Comparison of ENCODE assay signal across 8 cellular contexts in the genomic region with DNA sequence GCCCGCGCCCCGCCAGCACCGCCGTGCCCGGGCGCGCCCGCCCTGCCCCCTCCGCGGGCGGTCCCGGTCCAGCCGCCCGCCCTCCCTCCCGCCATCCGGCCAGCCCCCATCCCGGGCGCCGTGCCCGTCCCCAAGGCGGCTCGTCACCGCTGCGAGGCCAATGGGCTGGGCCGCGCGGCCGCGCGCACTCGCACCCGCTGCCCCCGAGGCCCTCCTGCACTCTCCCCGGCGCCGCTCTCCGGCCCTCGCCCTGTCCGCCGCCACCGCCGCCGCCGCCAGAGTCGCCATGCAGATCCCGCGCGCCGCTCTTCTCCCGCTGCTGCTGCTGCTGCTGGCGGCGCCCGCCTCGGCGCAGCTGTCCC. TPM values are rescaled to one million over a fixed set of nuclear protein-coding genes. Genes with fewer than 3 reads are reported as not detected.
DNase-seq lines count a peak whose midpoint lies in the region; ATAC-seq and TF ChIP-seq lines count a peak whose summit lies in the region.
"Had no signal": no experiment of that assay in that cellular context is flagged by ENCODE, and none has a peak within 500 bp of the region (broad histone marks: within the 10 kb centered on the region; RNA-seq: fewer than 3 reads in every experiment).

Gene HTRA1 (plus strand): TSS at position 187 of the 362 bp plus-strand sequence. CDS start 100 bp downstream, at position 287.

- no peaks in the 10 kb centered on the region for H3K4me1 ChIP-seq in thymus (ENCODE audit: control insufficient read depth, insufficient read depth, low read length)

- H3K36me3 ChIP-seq in H7 (replicated peaks; ENCODE audit: control insufficient read depth, insufficient read depth, low read length): no peaks in the 10 kb centered on the region
- no peaks in the 10 kb centered on the region for H3K36me3 ChIP-seq in thymus (ENCODE audit: control insufficient read depth, insufficient read depth)

- no peaks in the 10 kb centered on the region for H3K9me3 ChIP-seq in thymus (ENCODE audit: control insufficient read depth)

- DNase-seq in H7: peak; percentile 94
- peak; percentile 91 for DNase-seq in midbrain (lab: John Stamatoyannopoulos, UW)
- DNase-seq in NOMO-1 treated with dmso at 0.1 percent for 144 hours (lab: John Stamatoyannopoulos, UW; ENCODE audit: unreplicated experiment): no peak

- ATAC-seq in SK-N-SH treated with all-trans-retinoic acid at 6 μM for 48 hours (peak; percentile 43), esophagus mucosa (peak; percentile 48), GM19023 (IDR thresholded peaks at IDR 0.05; ENCODE audit: unreplicated experiment) (no peak)

- H3K4me3 ChIP-seq in H7 (ENCODE audit: insufficient read depth, low read depth, low read length) (peak within 1 kb of the TSS; percentile 54), thymus (ENCODE audit: low read length) (peak within 1 kb of the TSS; percentile 30)

- WGBS in thymus: 2% methylated on average over 56 of the region's 56 CpGs

- H3K27me3 ChIP-seq in H7 (ENCODE audit: control insufficient read depth, insufficient read depth, low read length) (peaks cover 48% of the 10 kb centered on the region), thymus (ENCODE audit: control insufficient read depth, insufficient read depth) (peaks cover 43% of the 10 kb centered on the region)

- H3K27ac ChIP-seq in thymus (ENCODE audit: low read depth): peak within 1 kb of the TSS; percentile 36

TF ChIP-seq in SK-N-SH treated with all-trans-retinoic acid at 6 μM for 48 hours, 23 proteins besides CTCF, POLR2A, EP300 and RAD21:
- TF ChIP-seq TOX (CRISPR knock-in tag; IDR thresholded peaks at IDR 0.05; ENCODE audit: borderline replicate concordance) (no peak), ZC3H10 (CRISPR knock-in tag; IDR thresholded peaks at IDR 0.05) (no peak), ISL1 (CRISPR knock-in tag; IDR thresholded peaks at IDR 0.05) (no peak), ESRRG (CRISPR knock-in tag; IDR thresholded peaks at IDR 0.05) (no peak), TSHZ2 (CRISPR knock-in tag; IDR thresholded peaks at IDR 0.05) (no peak), PPARA (CRISPR knock-in tag; IDR thresholded peaks at IDR 0.05; ENCODE audit: borderline replicate concordance) (no peak), ZNF70 (CRISPR knock-in tag; IDR thresholded peaks at IDR 0.05) (no peak), CREB5 (CRISPR knock-in tag; IDR thresholded peaks at IDR 0.05; ENCODE audit: low read depth) (no peak)
- TF ChIP-seq, protein P1, sequence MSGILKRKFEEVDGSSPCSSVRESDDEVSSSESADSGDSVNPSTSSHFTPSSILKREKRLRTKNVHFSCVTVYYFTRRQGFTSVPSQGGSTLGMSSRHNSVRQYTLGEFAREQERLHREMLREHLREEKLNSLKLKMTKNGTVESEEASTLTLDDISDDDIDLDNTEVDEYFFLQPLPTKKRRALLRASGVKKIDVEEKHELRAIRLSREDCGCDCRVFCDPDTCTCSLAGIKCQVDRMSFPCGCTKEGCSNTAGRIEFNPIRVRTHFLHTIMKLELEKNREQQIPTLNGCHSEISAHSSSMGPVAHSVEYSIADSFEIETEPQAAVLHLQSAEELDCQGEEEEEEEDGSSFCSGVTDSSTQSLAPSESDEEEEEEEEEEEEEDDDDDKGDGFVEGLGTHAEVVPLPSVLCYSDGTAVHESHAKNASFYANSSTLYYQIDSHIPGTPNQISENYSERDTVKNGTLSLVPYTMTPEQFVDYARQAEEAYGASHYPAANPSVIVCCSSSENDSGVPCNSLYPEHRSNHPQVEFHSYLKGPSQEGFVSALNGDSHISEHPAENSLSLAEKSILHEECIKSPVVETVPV (CRISPR knock-in tag; IDR thresholded peaks at IDR 0.05): no peak

RNA-seq across cellular contexts. Expression of gene HTRA1, which starts in this region (rescaled TPM):
- total RNA-seq in H7 (2014; rRNA removed; shearing (Covaris generic)): 11.5 and 14.5 TPM in 2 replicates
- total RNA-seq in esophagus mucosa: 15.3 TPM
- 82.8 TPM for polyA plus RNA-seq in thymus
- total RNA-seq: T-helper 1 cell treated with Interleukin-12 subunit alpha and Interleukin-12 subunit beta and Interleukin-4 antibody, amounts not matched to agents 30 ng/mL and 1 ng/mL, for 36 hours had no signal
